26 cellular contexts compared by ENCODE assay signal in genomic region chr9:136952876-136953770, GRCh38. TPM values are rescaled to one million over a fixed set of nuclear protein-coding genes. Genes with fewer than 3 reads are reported as not detected.
"Had no signal": no experiment of that assay in that cellular context is flagged by ENCODE, and none has a peak within 500 bp of the region (broad histone marks: within the 10 kb centered on the region; RNA-seq: fewer than 3 reads in every experiment).

No MANE protein-coding gene starts in this region.

- ATAC-seq: activated T-cell treated with anti-CD3 and anti-CD28 coated beads, Interleukin-2, amount 50 U/mL, for 4 hours had no signal

- H3K4me3 ChIP-seq: breast epithelium, uterus had no signal

- H3K9me3 ChIP-seq: breast epithelium, uterus had no signal

- H3K36me3 ChIP-seq: breast epithelium, uterus had no signal

- H3K27me3 ChIP-seq: breast epithelium, uterus had no signal

- DNase-seq: activated CD4-positive, alpha-beta T cell treated with anti-CD3 and anti-CD28 coated beads for 4 hours; activated CD4-positive, alpha-beta T cell treated with anti-CD3 and anti-CD28 coated beads, Interleukin-2, amount 50 U/mL, for 48 hours; activated CD4-positive, CD25-positive, alpha-beta regulatory T cell; activated CD8-positive, alpha-beta memory T cell treated with anti-CD3 and anti-CD28 coated beads, Interleukin-2, amount 50 U/mL, for 48 hours; activated naive CD4-positive, alpha-beta T cell; activated T-cell treated with anti-CD3 and anti-CD28 coated beads, Interleukin-2, amount 50 U/mL, for 4 hours; foreskin fibroblast; mesenchymal stem cell; retina; stimulated activated CD4-positive, alpha-beta T cell treated with anti-CD3 and anti-CD28 coated beads, Interleukin-12 subunit alpha, Interleukin-12 subunit beta, amount 100 ng/mL, for 4 hours; T1000; trophoblast cell; uterus had no signal

- H3K27ac ChIP-seq: breast epithelium, epithelial cell of prostate had no signal

- H3K4me1 ChIP-seq: uterus had no signal

RNA-seq across cellular contexts. Expression of gene LCN12, which starts 1.1 kb away (rescaled TPM):
- total RNA-seq: astrocyte, lower leg skin, mononuclear cell had no signal
- polyA plus RNA-seq: fibroblast of lung had no signal

RNA-seq across cellular contexts. Expression of gene C8G, which starts 8.1 kb away (rescaled TPM):
- total RNA-seq: breast epithelium, cerebellum, kidney epithelial cell, lower leg skin, mononuclear cell, uterus had no signal
- polyA plus RNA-seq: neural cell had no signal

RNA-seq across cellular contexts. Expression of gene PTGDS, which starts 24.2 kb away (rescaled TPM):
- total RNA-seq: activated CD8-positive, alpha-beta memory T cell treated with anti-CD3 and anti-CD28 coated beads for 36 hours; activated T-helper 2 cell treated with anti-CD3 and anti-CD28 coated beads, Interferon-gamma antibody, Interleukin-2, Interleukin-4, amounts not matched to agents 10 μg/mL and 5 μg/mL and 100 μg/mL, durations not matched to agents 14 hours and 24 hours and 36 hours; progenitor cell of endocrine pancreas had no signal

RNA-seq across cellular contexts. Expression of gene LCNL1, which starts 29.7 kb away (rescaled TPM):
- total RNA-seq: activated T-cell treated with anti-CD3 and anti-CD28 coated beads, Interleukin-2, amount 50 U/mL, for 4 hours; activated T-helper 2 cell treated with anti-CD3 and anti-CD28 coated beads, Interferon-gamma antibody, Interleukin-2, Interleukin-4, amounts not matched to agents 10 μg/mL and 5 μg/mL and 100 μg/mL, durations not matched to agents 14 hours and 24 hours and 36 hours; kidney epithelial cell; progenitor cell of endocrine pancreas; T-helper 1 cell treated with Interleukin-12 subunit alpha and Interleukin-12 subunit beta and Interleukin-4 antibody, amounts not matched to agents 30 ng/mL and 1 ng/mL, for 36 hours had no signal
- polyA plus RNA-seq: neural cell had no signal
